1 cellular context compared by ENCODE assay signal in genomic region chr22:50731811-50732624, GRCh38.
TF ChIP-seq lines count a peak whose summit lies in the region.

No MANE protein-coding gene starts in this region.

TF ChIP-seq in HepG2, 621 proteins besides CTCF, POLR2A, EP300 and RAD21 (continues in another document):
- TF ChIP-seq GATAD2A (CRISPR knock-in tag; IDR thresholded peaks at IDR 0.05) (peak; percentile 45; the same call in 1 of the 2 replicates), IRF9 (CRISPR knock-in tag; IDR thresholded peaks at IDR 0.05; ENCODE audit: borderline replicate concordance) (peak; percentile 39; the same call in 1 of the 2 replicates), ATM (IDR thresholded peaks at IDR 0.05; ENCODE audit: borderline replicate concordance) (no peak), ZNF878 (CRISPR knock-in tag; IDR thresholded peaks at IDR 0.05) (no peak), ZNF781 (CRISPR knock-in tag; IDR thresholded peaks at IDR 0.05; ENCODE audit: borderline replicate concordance, not compliant biosample characterization) (peak; percentile 35), ETV5 (CRISPR knock-in tag; IDR thresholded peaks at IDR 0.05; ENCODE audit: borderline replicate concordance) (0 out of 2 replicates have a peak, but pooled peaks have one; percentile 11), DMAP1 (CRISPR knock-in tag; IDR thresholded peaks at IDR 0.05) (peak; percentile 46; the same call in 1 of the 2 replicates), PATZ1 (CRISPR knock-in tag; IDR thresholded peaks at IDR 0.05) (0 out of 2 replicates have a peak, but pooled peaks have one; percentile 18), MIXL1 (CRISPR knock-in tag; IDR thresholded peaks at IDR 0.05) (0 out of 2 replicates have a peak, but pooled peaks have one; percentile 35), CBX1 (IDR thresholded peaks at IDR 0.05; ENCODE audit: low read depth) (peak; percentile 24), AKAP8 (CRISPR knock-in tag; IDR thresholded peaks at IDR 0.05) (peak; percentile 89), PITX1 (CRISPR knock-in tag; IDR thresholded peaks at IDR 0.05) (0 out of 2 replicates have a peak, but pooled peaks have one; percentile 28), SALL1 (CRISPR knock-in tag; IDR thresholded peaks at IDR 0.05) (peak; percentile 45; the same call in 1 of the 2 replicates), ERF (CRISPR knock-in tag; IDR thresholded peaks at IDR 0.05) (no peak), AGO2 (optimal IDR thresholded peaks at IDR 0.05; ENCODE audit: low read depth, low read length) (peak; percentile 42), SYNCRIP (IDR thresholded peaks at IDR 0.05; ENCODE audit: insufficient read depth, low read depth, low read length) (no peak), HNF1B (CRISPR knock-in tag; IDR thresholded peaks at IDR 0.05) (0 out of 2 replicates have a peak, but pooled peaks have one; percentile 30), BHLHE40 (IDR thresholded peaks at IDR 0.05; ENCODE audit: low read length) (0 out of 2 replicates have a peak, but pooled peaks have one; percentile 14), SAP130 (CRISPR knock-in tag; IDR thresholded peaks at IDR 0.05; ENCODE audit: low read depth) (peak; percentile 41; the same call in 1 of the 2 replicates), ZNF580 (CRISPR knock-in tag; IDR thresholded peaks at IDR 0.05; ENCODE audit: borderline replicate concordance, low read depth) (peak; percentile 55; the same call in 1 of the 2 replicates), ZNF570 (CRISPR knock-in tag; IDR thresholded peaks at IDR 0.05; ENCODE audit: borderline replicate concordance) (no peak), STAG1 (CRISPR knock-in tag; IDR thresholded peaks at IDR 0.05) (peak; percentile 76), ZNF883 (CRISPR knock-in tag; IDR thresholded peaks at IDR 0.05; ENCODE audit: not compliant biosample characterization) (no peak), KDM4B (CRISPR knock-in tag; IDR thresholded peaks at IDR 0.05) (no peak), ZNF777 (CRISPR knock-in tag; IDR thresholded peaks at IDR 0.05) (no peak), ZNF784 (CRISPR knock-in tag; IDR thresholded peaks at IDR 0.05; ENCODE audit: borderline replicate concordance) (peak; percentile 46; the same call in 1 of the 2 replicates), TARDBP (CRISPR knock-in tag; IDR thresholded peaks at IDR 0.05) (peak; percentile 46; the same call in 1 of the 2 replicates), MAX (IDR thresholded peaks at IDR 0.05) (peak; percentile 87), ZNF326 (CRISPR knock-in tag; IDR thresholded peaks at IDR 0.05; ENCODE audit: borderline replicate concordance) (peak; percentile 35; the same call in 1 of the 2 replicates), NR2F1 (CRISPR knock-in tag; IDR thresholded peaks at IDR 0.05) (no peak), ZBTB33 (CRISPR knock-in tag; IDR thresholded peaks at IDR 0.05) (peak; percentile 88), ZBTB3 (CRISPR knock-in tag; IDR thresholded peaks at IDR 0.05; ENCODE audit: borderline replicate concordance, low read depth) (no peak), XRCC5 (optimal IDR thresholded peaks at IDR 0.05; ENCODE audit: low read length) (peak; percentile 58), LCORL (IDR thresholded peaks at IDR 0.05) (no peak), LCORL (CRISPR knock-in tag; IDR thresholded peaks at IDR 0.05) (no peak), ZC3H13 (CRISPR knock-in tag; IDR thresholded peaks at IDR 0.05) (0 out of 2 replicates have a peak, but pooled peaks have one; percentile 18), KDM2A (CRISPR knock-in tag; IDR thresholded peaks at IDR 0.05; ENCODE audit: borderline replicate concordance, low read depth) (peak; percentile 76), FOXA1 (IDR thresholded peaks at IDR 0.05) (no peak), FOXA1 (CRISPR knock-in tag; IDR thresholded peaks at IDR 0.05) (peak; percentile 7; the same call in 1 of the 2 replicates), BORCS8-MEF2B (CRISPR knock-in tag; IDR thresholded peaks at IDR 0.05) (no peak), MNT (IDR thresholded peaks at IDR 0.05) (0 out of 2 replicates have a peak, but pooled peaks have one; percentile 29), ZBTB34 (CRISPR knock-in tag; IDR thresholded peaks at IDR 0.05) (no peak), ZBTB37 (CRISPR knock-in tag; IDR thresholded peaks at IDR 0.05) (no peak), ZNF280B (CRISPR knock-in tag; IDR thresholded peaks at IDR 0.05; ENCODE audit: borderline replicate concordance) (0 out of 2 replicates have a peak, but pooled peaks have one; percentile 62), SOX6 (IDR thresholded peaks at IDR 0.05) (no peak), SOX6 (CRISPR knock-in tag; IDR thresholded peaks at IDR 0.05) (0 out of 2 replicates have a peak, but pooled peaks have one; percentile 12), TFDP1 (CRISPR knock-in tag; IDR thresholded peaks at IDR 0.05; ENCODE audit: borderline replicate concordance) (0 out of 2 replicates have a peak, but pooled peaks have one; percentile 28), ZNF724P (CRISPR knock-in tag; IDR thresholded peaks at IDR 0.05; ENCODE audit: borderline replicate concordance) (0 out of 2 replicates have a peak, but pooled peaks have one; percentile 37), MLX (CRISPR knock-in tag; IDR thresholded peaks at IDR 0.05) (peak; percentile 66; the same call in 1 of the 2 replicates), HOXA3 (CRISPR knock-in tag; IDR thresholded peaks at IDR 0.05) (no peak; the same call in 1 of the 2 replicates)
